ENCODE assay signal across 16 cellular contexts in the genomic region with DNA sequence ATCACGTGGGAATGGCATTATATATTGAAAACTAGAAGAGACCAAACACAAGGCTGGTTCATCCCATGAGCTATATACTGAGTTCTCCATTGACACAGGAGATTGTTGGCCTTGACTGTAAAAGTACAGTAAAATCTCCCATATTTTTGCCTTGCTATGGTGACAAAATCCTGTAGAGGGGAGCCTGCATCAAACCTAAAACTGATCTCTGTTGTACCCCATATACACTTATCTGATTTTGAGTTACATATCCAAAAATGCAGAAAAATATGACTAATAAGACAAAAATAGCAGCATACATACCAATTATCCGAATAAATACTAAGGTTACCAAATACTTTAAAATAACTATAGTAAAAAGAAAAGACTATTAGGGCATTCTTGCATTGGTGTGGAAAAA.
"Had no signal": no experiment of that assay in that cellular context is flagged by ENCODE, and none has a peak within 500 bp of the region (broad histone marks: within the 10 kb centered on the region; RNA-seq: fewer than 3 reads in every experiment).

No MANE protein-coding gene starts in this region.

- H3K27ac Mint-ChIP-seq: activated CD4-positive, alpha-beta T cell treated with anti-CD3 and anti-CD28 coated beads, Interleukin-2, amount 10 ng/mL, durations not matched to agents 7 days and 5 days; activated CD8-positive, alpha-beta T cell treated with anti-CD3 and anti-CD28 coated beads, Interleukin-2, amount 10 ng/mL, durations not matched to agents 7 days and 5 days; activated T-cell treated with anti-CD3 and anti-CD28 coated beads, Interleukin-2, amount 50 U/mL, for 24 hours; activated T-helper 2 cell treated with anti-CD3 and anti-CD28 coated beads, Interferon-gamma antibody, Interleukin-2, Interleukin-4, amounts not matched to agents 10 μg/mL and 5 μg/mL and 100 μg/mL, durations not matched to agents 14 hours and 24 hours and 36 hours; mesothelial cell of epicardium; nephron; stimulated activated naive B cell treated with anti-CD40 and anti-IgM and Interleukin-4, amounts not matched to agents 10 μg/mL and 1 μg/mL and 100 μg/mL, for 72 hours; T-helper 1 cell treated with Interleukin-12 subunit alpha and Interleukin-12 subunit beta and Interleukin-4 antibody, amounts not matched to agents 30 μg/mL and 1 μg/mL, for 36 hours had no signal

- H3K4me3 Mint-ChIP-seq: activated CD4-positive, alpha-beta T cell treated with anti-CD3 and anti-CD28 coated beads, Interleukin-2, amount 10 ng/mL, durations not matched to agents 7 days and 5 days; activated CD8-positive, alpha-beta T cell treated with anti-CD3 and anti-CD28 coated beads, Interleukin-2, amount 10 ng/mL, durations not matched to agents 7 days and 5 days; activated T-cell treated with anti-CD3 and anti-CD28 coated beads, Interleukin-2, amount 50 U/mL, for 24 hours; mesothelial cell of epicardium; nephron; stimulated activated naive B cell treated with anti-CD40 and anti-IgM and Interleukin-4, amounts not matched to agents 10 μg/mL and 1 μg/mL and 100 μg/mL, for 72 hours; T-helper 1 cell treated with Interleukin-12 subunit alpha and Interleukin-12 subunit beta and Interleukin-4 antibody, amounts not matched to agents 30 μg/mL and 1 μg/mL, for 36 hours had no signal

- H3K27me3 ChIP-seq: brain microvascular endothelial cell, gastrocnemius medialis, left lung had no signal

- ATAC-seq: activated CD4-positive, CD25-positive, alpha-beta regulatory T cell treated with anti-CD3 and anti-CD28 coated beads, Interleukin-2, amount 50 U/mL, for 24 hours; activated CD8-positive, alpha-beta T cell treated with anti-CD3 and anti-CD28 coated beads, Interleukin-2, amount 10 ng/mL, durations not matched to agents 7 days and 5 days; gastrocnemius medialis; left lung; stimulated activated naive B cell treated with anti-CD40 and anti-IgM and Interleukin-4, amounts not matched to agents 10 μg/mL and 1 μg/mL and 100 μg/mL, for 72 hours had no signal

- H3K4me3 ChIP-seq: coronary artery, gastrocnemius medialis, left lung had no signal

- H3K27ac ChIP-seq: brain microvascular endothelial cell, coronary artery, gastrocnemius medialis, left lung had no signal

- H3K36me3 ChIP-seq: brain microvascular endothelial cell, gastrocnemius medialis, left lung had no signal

- DNase-seq: activated CD4-positive, alpha-beta T cell treated with anti-CD3 and anti-CD28 coated beads, Interleukin-2, amount 10 ng/mL, durations not matched to agents 7 days and 5 days; activated CD8-positive, alpha-beta T cell treated with anti-CD3 and anti-CD28 coated beads, Interleukin-2, amount 10 ng/mL, durations not matched to agents 7 days and 5 days; activated naive CD4-positive, alpha-beta T cell treated with Interleukin-2 at 50 U/mL for 16 hours; activated T-cell treated with anti-CD3 and anti-CD28 coated beads, Interleukin-2, amount 50 U/mL, for 24 hours; brain microvascular endothelial cell; central memory CD4-positive, alpha-beta T cell; gastrocnemius medialis; head of caudate nucleus; left lung; stimulated activated naive B cell treated with anti-CD40 and anti-IgM and Interleukin-4, amounts not matched to agents 10 μg/mL and 1 μg/mL and 100 μg/mL, for 72 hours had no signal

- H3K4me1 Mint-ChIP-seq: activated CD4-positive, alpha-beta T cell treated with anti-CD3 and anti-CD28 coated beads, Interleukin-2, amount 10 ng/mL, durations not matched to agents 7 days and 5 days; mesothelial cell of epicardium; nephron; stimulated activated naive B cell treated with anti-CD40 and anti-IgM and Interleukin-4, amounts not matched to agents 10 μg/mL and 1 μg/mL and 100 μg/mL, for 72 hours had no signal

- H3K36me3 Mint-ChIP-seq: stimulated activated naive B cell treated with anti-CD40 and anti-IgM and Interleukin-4, amounts not matched to agents 10 μg/mL and 1 μg/mL and 100 μg/mL, for 72 hours had no signal

- H3K4me1 ChIP-seq: gastrocnemius medialis had no signal

- H3K9me3 Mint-ChIP-seq: T-helper 1 cell treated with Interleukin-12 subunit alpha and Interleukin-12 subunit beta and Interleukin-4 antibody, amounts not matched to agents 30 μg/mL and 1 μg/mL, for 36 hours had no signal

- H3K27me3 Mint-ChIP-seq: activated CD4-positive, alpha-beta T cell treated with anti-CD3 and anti-CD28 coated beads, Interleukin-2, amount 10 ng/mL, durations not matched to agents 7 days and 5 days; activated T-cell treated with anti-CD3 and anti-CD28 coated beads, Interleukin-2, amount 50 U/mL, for 24 hours; stimulated activated naive B cell treated with anti-CD40 and anti-IgM and Interleukin-4, amounts not matched to agents 10 μg/mL and 1 μg/mL and 100 μg/mL, for 72 hours had no signal

- H3K9me3 ChIP-seq: gastrocnemius medialis had no signal
